ENCODE assay signal across 2 cellular contexts in the genomic region with DNA sequence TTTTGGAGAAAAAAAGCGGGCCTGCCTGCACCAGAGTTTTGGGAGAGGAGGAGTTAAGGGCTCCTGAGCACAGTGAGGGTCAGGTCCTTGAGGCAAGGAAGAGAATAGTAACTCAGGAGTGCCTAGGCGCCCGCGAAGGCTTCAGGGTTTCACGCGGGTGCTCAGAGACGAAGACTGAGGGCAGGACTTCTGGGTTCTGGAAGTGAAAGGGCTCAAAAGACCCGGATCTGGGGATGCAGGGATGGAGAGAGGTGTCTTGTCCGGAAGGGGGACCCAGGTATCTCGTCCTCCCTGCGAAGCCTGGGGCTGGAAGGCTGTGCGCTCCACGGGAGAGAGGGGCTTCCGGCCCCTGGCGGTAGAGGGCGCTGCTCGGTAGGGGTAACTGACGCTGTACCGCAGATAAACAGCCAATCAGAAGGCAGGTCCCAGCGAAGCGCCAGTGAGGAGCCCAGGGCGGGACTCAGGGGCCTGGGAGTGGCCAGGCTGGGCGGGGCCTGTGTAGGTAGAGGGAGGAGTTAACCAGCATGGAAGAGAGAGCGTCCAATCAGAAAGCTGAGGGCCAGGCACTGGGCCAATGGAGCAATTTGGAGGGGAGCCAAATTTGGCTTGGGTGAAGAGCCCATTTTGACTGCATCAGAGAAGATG.
TF ChIP-seq lines count a peak whose summit lies in the region.

No MANE protein-coding gene starts in this region.

TF ChIP-seq in PFSK-1, 5 proteins besides CTCF, POLR2A, EP300 and RAD21:
- TF ChIP-seq FOXP2 (optimal IDR thresholded peaks at IDR 0.05; ENCODE audit: borderline replicate concordance, extremely low read depth, extremely low read length, insufficient read depth), result peak; percentile 48
- no peak for TF ChIP-seq SIN3A (IDR thresholded peaks at IDR 0.05; ENCODE audit: borderline replicate concordance, insufficient read depth, low read length)
- peak; percentile 35; the same call in 1 of the 2 replicates for TF ChIP-seq TAF1 (IDR thresholded peaks at IDR 0.05; ENCODE audit: borderline replicate concordance, insufficient read depth, low read length)

TF ChIP-seq in K562, 482 proteins besides CTCF, POLR2A, EP300 and RAD21:
- no peak for TF ChIP-seq PURB (CRISPR knock-in tag; IDR thresholded peaks at IDR 0.05; ENCODE audit: low read depth)
- no peak for TF ChIP-seq NR1H2 (CRISPR knock-in tag; IDR thresholded peaks at IDR 0.05)
- TF ChIP-seq, protein P1, sequence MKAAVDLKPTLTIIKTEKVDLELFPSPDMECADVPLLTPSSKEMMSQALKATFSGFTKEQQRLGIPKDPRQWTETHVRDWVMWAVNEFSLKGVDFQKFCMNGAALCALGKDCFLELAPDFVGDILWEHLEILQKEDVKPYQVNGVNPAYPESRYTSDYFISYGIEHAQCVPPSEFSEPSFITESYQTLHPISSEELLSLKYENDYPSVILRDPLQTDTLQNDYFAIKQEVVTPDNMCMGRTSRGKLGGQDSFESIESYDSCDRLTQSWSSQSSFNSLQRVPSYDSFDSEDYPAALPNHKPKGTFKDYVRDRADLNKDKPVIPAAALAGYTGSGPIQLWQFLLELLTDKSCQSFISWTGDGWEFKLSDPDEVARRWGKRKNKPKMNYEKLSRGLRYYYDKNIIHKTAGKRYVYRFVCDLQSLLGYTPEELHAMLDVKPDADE (conservative IDR thresholded peaks at IDR 0.05; ENCODE audit: control insufficient read depth, low read depth, low read length), result no peak
- TF ChIP-seq, protein P2, sequence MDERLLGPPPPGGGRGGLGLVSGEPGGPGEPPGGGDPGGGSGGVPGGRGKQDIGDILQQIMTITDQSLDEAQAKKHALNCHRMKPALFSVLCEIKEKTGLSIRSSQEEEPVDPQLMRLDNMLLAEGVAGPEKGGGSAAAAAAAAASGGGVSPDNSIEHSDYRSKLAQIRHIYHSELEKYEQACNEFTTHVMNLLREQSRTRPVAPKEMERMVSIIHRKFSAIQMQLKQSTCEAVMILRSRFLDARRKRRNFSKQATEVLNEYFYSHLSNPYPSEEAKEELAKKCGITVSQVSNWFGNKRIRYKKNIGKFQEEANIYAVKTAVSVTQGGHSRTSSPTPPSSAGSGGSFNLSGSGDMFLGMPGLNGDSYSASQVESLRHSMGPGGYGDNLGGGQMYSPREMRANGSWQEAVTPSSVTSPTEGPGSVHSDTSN (CRISPR knock-in tag; IDR thresholded peaks at IDR 0.05; ENCODE audit: low read depth), result no peak
- TF ChIP-seq, protein P2 (tag; conservative IDR thresholded peaks at IDR 0.05; ENCODE audit: low read depth), result no peak
- no peak for TF ChIP-seq CBFA2T3 (IDR thresholded peaks at IDR 0.05)
- no peak for TF ChIP-seq PRPF4 (IDR thresholded peaks at IDR 0.05; ENCODE audit: insufficient read depth, low read depth, low read length, poor library complexity, severe bottlenecking)
- no peak for TF ChIP-seq SAP30 (IDR thresholded peaks at IDR 0.05; ENCODE audit: borderline replicate concordance, insufficient read depth, low read depth, low read length, poor library complexity, severe bottlenecking)
- no peak for TF ChIP-seq ASH1L (IDR thresholded peaks at IDR 0.05; ENCODE audit: borderline replicate concordance, low read depth, partially characterized antibody)
- TF ChIP-seq, protein P3, sequence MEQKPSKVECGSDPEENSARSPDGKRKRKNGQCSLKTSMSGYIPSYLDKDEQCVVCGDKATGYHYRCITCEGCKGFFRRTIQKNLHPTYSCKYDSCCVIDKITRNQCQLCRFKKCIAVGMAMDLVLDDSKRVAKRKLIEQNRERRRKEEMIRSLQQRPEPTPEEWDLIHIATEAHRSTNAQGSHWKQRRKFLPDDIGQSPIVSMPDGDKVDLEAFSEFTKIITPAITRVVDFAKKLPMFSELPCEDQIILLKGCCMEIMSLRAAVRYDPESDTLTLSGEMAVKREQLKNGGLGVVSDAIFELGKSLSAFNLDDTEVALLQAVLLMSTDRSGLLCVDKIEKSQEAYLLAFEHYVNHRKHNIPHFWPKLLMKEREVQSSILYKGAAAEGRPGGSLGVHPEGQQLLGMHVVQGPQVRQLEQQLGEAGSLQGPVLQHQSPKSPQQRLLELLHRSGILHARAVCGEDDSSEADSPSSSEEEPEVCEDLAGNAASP (IDR thresholded peaks at IDR 0.05), result no peak
- TF ChIP-seq ESRRA (IDR thresholded peaks at IDR 0.05; ENCODE audit: borderline replicate concordance, low read depth), result no peak
- TF ChIP-seq, protein P4, sequence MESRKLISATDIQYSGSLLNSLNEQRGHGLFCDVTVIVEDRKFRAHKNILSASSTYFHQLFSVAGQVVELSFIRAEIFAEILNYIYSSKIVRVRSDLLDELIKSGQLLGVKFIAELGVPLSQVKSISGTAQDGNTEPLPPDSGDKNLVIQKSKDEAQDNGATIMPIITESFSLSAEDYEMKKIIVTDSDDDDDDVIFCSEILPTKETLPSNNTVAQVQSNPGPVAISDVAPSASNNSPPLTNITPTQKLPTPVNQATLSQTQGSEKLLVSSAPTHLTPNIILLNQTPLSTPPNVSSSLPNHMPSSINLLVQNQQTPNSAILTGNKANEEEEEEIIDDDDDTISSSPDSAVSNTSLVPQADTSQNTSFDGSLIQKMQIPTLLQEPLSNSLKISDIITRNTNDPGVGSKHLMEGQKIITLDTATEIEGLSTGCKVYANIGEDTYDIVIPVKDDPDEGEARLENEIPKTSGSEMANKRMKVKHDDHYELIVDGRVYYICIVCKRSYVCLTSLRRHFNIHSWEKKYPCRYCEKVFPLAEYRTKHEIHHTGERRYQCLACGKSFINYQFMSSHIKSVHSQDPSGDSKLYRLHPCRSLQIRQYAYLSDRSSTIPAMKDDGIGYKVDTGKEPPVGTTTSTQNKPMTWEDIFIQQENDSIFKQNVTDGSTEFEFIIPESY (CRISPR knock-in tag; IDR thresholded peaks at IDR 0.05), result peak; percentile 97
- TF ChIP-seq SREBF1 (IDR thresholded peaks at IDR 0.05; ENCODE audit: borderline replicate concordance, low read depth, low read length), result no peak
- no peak for TF ChIP-seq EWSR1 (IDR thresholded peaks at IDR 0.05; ENCODE audit: borderline replicate concordance, low read depth, partially characterized antibody)
- no peak for TF ChIP-seq ZEB2 (IDR thresholded peaks at IDR 0.05)
- TF ChIP-seq TCF3 (CRISPR knock-in tag; IDR thresholded peaks at IDR 0.05), result no peak
- no peak for TF ChIP-seq TCF7 (IDR thresholded peaks at IDR 0.05; ENCODE audit: borderline replicate concordance)
- TF ChIP-seq U2AF1 (optimal IDR thresholded peaks at IDR 0.05; ENCODE audit: low read depth, low read length), result no peak
- no peak for TF ChIP-seq ZNF174 (CRISPR knock-in tag; IDR thresholded peaks at IDR 0.05)
- TF ChIP-seq, protein P5, sequence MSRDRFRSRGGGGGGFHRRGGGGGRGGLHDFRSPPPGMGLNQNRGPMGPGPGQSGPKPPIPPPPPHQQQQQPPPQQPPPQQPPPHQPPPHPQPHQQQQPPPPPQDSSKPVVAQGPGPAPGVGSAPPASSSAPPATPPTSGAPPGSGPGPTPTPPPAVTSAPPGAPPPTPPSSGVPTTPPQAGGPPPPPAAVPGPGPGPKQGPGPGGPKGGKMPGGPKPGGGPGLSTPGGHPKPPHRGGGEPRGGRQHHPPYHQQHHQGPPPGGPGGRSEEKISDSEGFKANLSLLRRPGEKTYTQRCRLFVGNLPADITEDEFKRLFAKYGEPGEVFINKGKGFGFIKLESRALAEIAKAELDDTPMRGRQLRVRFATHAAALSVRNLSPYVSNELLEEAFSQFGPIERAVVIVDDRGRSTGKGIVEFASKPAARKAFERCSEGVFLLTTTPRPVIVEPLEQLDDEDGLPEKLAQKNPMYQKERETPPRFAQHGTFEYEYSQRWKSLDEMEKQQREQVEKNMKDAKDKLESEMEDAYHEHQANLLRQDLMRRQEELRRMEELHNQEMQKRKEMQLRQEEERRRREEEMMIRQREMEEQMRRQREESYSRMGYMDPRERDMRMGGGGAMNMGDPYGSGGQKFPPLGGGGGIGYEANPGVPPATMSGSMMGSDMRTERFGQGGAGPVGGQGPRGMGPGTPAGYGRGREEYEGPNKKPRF (IDR thresholded peaks at IDR 0.05; ENCODE audit: low read depth, low read length), result no peak
- TF ChIP-seq ZFPM2 (CRISPR knock-in tag; IDR thresholded peaks at IDR 0.05), result no peak
- TF ChIP-seq RUNX1 (IDR thresholded peaks at IDR 0.05; ENCODE audit: low read depth), result no peak
- no peak for TF ChIP-seq TAL1 (IDR thresholded peaks at IDR 0.05)
- TF ChIP-seq POLR2H (tag; IDR thresholded peaks at IDR 0.05; ENCODE audit: low read depth), result no peak
- TF ChIP-seq NFIC (IDR thresholded peaks at IDR 0.05), result peak; percentile 93
- no peak for TF ChIP-seq ZNF695 (CRISPR knock-in tag; IDR thresholded peaks at IDR 0.05)
- no peak for TF ChIP-seq SPI1 (IDR thresholded peaks at IDR 0.05; ENCODE audit: borderline replicate concordance, low read depth, low read length)
- peak; percentile 80 for TF ChIP-seq NFYB (IDR thresholded peaks at IDR 0.05; ENCODE audit: extremely low read depth, insufficient read length)
- TF ChIP-seq POLR3A (IDR thresholded peaks at IDR 0.05; ENCODE audit: borderline replicate concordance, extremely low read depth, insufficient read depth, insufficient read length), result no peak
- TF ChIP-seq, protein P6, sequence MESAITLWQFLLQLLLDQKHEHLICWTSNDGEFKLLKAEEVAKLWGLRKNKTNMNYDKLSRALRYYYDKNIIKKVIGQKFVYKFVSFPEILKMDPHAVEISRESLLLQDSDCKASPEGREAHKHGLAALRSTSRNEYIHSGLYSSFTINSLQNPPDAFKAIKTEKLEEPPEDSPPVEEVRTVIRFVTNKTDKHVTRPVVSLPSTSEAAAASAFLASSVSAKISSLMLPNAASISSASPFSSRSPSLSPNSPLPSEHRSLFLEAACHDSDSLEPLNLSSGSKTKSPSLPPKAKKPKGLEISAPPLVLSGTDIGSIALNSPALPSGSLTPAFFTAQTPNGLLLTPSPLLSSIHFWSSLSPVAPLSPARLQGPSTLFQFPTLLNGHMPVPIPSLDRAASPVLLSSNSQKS (CRISPR knock-in tag; IDR thresholded peaks at IDR 0.05), result no peak
- TF ChIP-seq CC2D1A (IDR thresholded peaks at IDR 0.05), result 0 out of 2 replicates have a peak, but pooled peaks have one; percentile 33
- 0 out of 2 replicates have a peak, but pooled peaks have one; percentile 6 for TF ChIP-seq POLR2G (IDR thresholded peaks at IDR 0.05; ENCODE audit: low read depth, low read length)
- TF ChIP-seq RBM17 (IDR thresholded peaks at IDR 0.05; ENCODE audit: borderline replicate concordance, low read depth, low read length), result no peak
- TF ChIP-seq, protein P7, sequence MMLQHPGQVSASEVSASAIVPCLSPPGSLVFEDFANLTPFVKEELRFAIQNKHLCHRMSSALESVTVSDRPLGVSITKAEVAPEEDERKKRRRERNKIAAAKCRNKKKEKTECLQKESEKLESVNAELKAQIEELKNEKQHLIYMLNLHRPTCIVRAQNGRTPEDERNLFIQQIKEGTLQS (IDR thresholded peaks at IDR 0.05), result peak; percentile 16; the same call in 1 of the 2 replicates
- TF ChIP-seq, protein P7 (CRISPR knock-in tag; conservative IDR thresholded peaks at IDR 0.05), result no peak
- TF ChIP-seq, protein P8, sequence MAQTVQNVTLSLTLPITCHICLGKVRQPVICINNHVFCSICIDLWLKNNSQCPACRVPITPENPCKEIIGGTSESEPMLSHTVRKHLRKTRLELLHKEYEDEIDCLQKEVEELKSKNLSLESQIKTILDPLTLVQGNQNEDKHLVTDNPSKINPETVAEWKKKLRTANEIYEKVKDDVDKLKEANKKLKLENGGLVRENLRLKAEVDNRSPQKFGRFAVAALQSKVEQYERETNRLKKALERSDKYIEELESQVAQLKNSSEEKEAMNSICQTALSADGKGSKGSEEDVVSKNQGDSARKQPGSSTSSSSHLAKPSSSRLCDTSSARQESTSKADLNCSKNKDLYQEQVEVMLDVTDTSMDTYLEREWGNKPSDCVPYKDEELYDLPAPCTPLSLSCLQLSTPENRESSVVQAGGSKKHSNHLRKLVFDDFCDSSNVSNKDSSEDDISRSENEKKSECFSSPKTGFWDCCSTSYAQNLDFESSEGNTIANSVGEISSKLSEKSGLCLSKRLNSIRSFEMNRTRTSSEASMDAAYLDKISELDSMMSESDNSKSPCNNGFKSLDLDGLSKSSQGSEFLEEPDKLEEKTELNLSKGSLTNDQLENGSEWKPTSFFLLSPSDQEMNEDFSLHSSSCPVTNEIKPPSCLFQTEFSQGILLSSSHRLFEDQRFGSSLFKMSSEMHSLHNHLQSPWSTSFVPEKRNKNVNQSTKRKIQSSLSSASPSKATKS (CRISPR knock-in tag; IDR thresholded peaks at IDR 0.05), result no peak
- TF ChIP-seq CBX5 (IDR thresholded peaks at IDR 0.05; ENCODE audit: borderline replicate concordance, low read depth), result no peak
